14 cellular contexts compared by ENCODE assay signal in the genomic region with DNA sequence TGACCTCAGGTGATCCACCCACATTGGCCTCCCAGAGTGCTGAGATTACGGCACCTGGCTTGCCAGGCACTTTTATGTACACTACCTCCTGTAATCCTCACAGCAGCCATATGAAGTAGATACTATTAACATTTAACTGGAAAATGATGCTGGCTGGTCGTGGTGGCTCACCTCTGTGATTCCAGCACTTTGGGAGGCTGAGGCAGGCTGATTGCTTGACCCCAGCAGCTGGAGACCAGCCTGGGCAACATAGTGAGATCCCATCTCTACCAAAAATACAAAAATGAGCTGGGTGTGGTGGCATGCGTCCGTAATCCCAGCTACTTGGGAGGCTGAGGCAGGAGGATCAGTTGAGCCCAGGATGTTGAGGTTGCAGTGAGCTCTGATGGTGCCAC. TPM values are rescaled to one million over a fixed set of nuclear protein-coding genes. Genes with fewer than 3 reads are reported as not detected.
"Had no signal": no experiment of that assay in that cellular context is flagged by ENCODE, and none has a peak within 500 bp of the region (broad histone marks: within the 10 kb centered on the region; RNA-seq: fewer than 3 reads in every experiment).

No MANE protein-coding gene starts in this region.

- H3K9me3 ChIP-seq: body of pancreas, mucosa of descending colon, SK-N-SH, upper lobe of right lung had no signal

- H3K27me3 ChIP-seq: body of pancreas, upper lobe of right lung had no signal

- H3K27ac ChIP-seq: upper lobe of right lung had no signal

- DNase-seq: activated CD4-positive, CD25-positive, alpha-beta regulatory T cell treated with anti-CD3 and anti-CD28 coated beads, Interleukin-2, amount 50 U/mL, for 72 hours; activated effector memory CD4-positive, alpha-beta T cell treated with Interleukin-2 at 50 U/mL for 16 hours; activated T-cell treated with anti-CD3 and anti-CD28 coated beads, Interleukin-2, amount 50 U/mL, for 4 hours; central memory CD4-positive, alpha-beta T cell; effector memory CD4-positive, alpha-beta T cell; naive thymus-derived CD4-positive, alpha-beta T cell; SK-N-SH; stimulated activated CD4-positive, alpha-beta T cell treated with anti-CD3 and anti-CD28 coated beads, Interleukin-4, amount 100 ng/mL, for 24 hours; stimulated activated naive CD4-positive, alpha-beta T cell; T-cell; upper lobe of right lung had no signal

- ATAC-seq: activated T-cell treated with anti-CD3 and anti-CD28 coated beads, Interleukin-2, amount 50 U/mL, for 4 hours; naive thymus-derived CD4-positive, alpha-beta T cell; T-cell had no signal

- H3K4me3 ChIP-seq: body of pancreas, mucosa of descending colon, upper lobe of right lung had no signal

- H3K9ac ChIP-seq: parathyroid adenoma, SK-N-SH had no signal

RNA-seq across cellular contexts. Expression of a gene that starts 11.6 kb away (rescaled TPM):
- polyA plus RNA-seq: naive thymus-derived CD4-positive, alpha-beta T cell had no signal
